Comparison of ENCODE assay signal across 1 cellular context in the genomic region with DNA sequence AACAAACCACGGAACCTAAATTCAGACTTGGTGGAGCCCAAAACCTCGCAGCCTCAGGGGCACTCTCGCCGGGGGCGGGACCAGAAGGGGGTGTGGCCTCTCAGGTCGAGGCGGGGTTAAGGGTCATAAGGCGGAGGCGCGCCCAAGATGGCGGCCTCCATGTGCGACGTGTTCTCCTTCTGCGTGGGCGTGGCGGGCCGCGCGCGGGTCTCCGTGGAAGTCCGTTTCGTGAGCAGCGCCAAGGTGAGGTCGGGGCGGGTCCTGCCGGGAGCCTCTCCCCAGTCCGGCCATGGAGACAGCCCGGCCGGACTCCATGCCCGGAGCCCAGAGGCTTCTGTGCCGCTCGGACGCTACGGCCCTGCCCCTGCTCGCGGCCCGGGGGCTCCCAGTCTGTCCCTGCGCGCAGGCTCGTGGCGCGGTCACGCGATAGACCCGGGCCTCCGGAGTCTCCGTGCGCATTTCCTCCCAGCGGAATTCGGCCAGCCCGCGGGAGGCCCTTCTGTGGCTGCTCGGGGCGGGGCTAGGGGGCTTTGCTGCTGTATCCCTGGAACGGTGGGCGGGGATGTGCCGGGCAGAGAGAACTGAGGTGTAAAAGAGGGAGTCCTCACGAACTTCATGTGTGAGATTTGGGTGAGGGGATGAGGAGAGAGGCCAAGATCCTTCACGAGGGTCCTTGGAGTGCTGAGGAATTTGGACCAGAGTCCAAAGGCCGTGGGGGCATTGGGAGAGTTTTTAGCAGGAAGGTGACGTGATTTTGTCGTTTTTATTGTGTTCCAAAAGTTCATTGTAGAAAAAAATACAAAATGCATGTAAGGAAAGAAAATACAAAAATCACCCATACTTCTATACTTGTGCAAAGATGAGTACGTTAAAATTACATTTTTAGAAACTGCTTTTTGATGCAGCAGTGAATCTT.
A peak's percentile ranks its signal among the peaks of the same experiment; 100 is the strongest.
TF ChIP-seq lines count a peak whose summit lies in the region.

A gene (plus strand): TSS at position 126 of the 916 bp plus-strand sequence. CDS start 22 bp downstream, at position 148.

TF ChIP-seq in HepG2, 621 proteins besides CTCF, POLR2A, EP300 and RAD21 (continued from another document and continues in another):
- TF ChIP-seq, protein P1, sequence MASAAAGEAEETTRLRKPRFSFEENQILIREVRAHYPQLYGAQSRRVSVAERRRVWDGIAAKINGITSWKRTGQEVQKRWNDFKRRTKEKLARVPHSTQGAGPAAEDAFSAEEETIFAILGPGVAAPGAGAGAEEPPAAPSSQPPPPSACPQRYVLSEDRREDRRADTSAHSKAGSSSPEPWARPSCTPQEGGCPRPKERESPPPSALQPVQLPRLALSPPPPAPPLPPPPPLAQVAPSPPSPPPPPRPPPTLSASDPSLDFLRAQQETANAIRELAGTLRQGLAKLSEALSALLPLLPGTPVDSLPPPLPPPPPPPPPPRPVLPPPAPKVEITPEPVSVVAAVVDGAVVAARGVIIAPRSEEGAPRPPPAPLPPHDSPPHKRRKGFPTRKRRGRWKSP (CRISPR knock-in tag; IDR thresholded peaks at IDR 0.05): no peak; the same call in 1 of the 2 replicates
- TF ChIP-seq, protein P2, sequence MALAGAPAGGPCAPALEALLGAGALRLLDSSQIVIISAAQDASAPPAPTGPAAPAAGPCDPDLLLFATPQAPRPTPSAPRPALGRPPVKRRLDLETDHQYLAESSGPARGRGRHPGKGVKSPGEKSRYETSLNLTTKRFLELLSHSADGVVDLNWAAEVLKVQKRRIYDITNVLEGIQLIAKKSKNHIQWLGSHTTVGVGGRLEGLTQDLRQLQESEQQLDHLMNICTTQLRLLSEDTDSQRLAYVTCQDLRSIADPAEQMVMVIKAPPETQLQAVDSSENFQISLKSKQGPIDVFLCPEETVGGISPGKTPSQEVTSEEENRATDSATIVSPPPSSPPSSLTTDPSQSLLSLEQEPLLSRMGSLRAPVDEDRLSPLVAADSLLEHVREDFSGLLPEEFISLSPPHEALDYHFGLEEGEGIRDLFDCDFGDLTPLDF (CRISPR knock-in tag; IDR thresholded peaks at IDR 0.05): no peak; the same call in 1 of the 2 replicates
- peak; percentile 45 for TF ChIP-seq ETV5 (CRISPR knock-in tag; IDR thresholded peaks at IDR 0.05; ENCODE audit: borderline replicate concordance)
- peak; percentile 82 for TF ChIP-seq RXRA (CRISPR knock-in tag; IDR thresholded peaks at IDR 0.05)
- TF ChIP-seq, protein P3, sequence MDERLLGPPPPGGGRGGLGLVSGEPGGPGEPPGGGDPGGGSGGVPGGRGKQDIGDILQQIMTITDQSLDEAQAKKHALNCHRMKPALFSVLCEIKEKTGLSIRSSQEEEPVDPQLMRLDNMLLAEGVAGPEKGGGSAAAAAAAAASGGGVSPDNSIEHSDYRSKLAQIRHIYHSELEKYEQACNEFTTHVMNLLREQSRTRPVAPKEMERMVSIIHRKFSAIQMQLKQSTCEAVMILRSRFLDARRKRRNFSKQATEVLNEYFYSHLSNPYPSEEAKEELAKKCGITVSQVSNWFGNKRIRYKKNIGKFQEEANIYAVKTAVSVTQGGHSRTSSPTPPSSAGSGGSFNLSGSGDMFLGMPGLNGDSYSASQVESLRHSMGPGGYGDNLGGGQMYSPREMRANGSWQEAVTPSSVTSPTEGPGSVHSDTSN (CRISPR knock-in tag; IDR thresholded peaks at IDR 0.05): no peak
- TF ChIP-seq, protein P4, sequence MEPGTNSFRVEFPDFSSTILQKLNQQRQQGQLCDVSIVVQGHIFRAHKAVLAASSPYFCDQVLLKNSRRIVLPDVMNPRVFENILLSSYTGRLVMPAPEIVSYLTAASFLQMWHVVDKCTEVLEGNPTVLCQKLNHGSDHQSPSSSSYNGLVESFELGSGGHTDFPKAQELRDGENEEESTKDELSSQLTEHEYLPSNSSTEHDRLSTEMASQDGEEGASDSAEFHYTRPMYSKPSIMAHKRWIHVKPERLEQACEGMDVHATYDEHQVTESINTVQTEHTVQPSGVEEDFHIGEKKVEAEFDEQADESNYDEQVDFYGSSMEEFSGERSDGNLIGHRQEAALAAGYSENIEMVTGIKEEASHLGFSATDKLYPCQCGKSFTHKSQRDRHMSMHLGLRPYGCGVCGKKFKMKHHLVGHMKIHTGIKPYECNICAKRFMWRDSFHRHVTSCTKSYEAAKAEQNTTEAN (CRISPR knock-in tag; conservative IDR thresholded peaks at IDR 0.05): no peak
- TF ChIP-seq KLF11 (CRISPR knock-in tag; IDR thresholded peaks at IDR 0.05): no peak
- TF ChIP-seq ZNF24 (IDR thresholded peaks at IDR 0.05): no peak; the same call in 1 of the 2 replicates
- TF ChIP-seq JUN (CRISPR knock-in tag; IDR thresholded peaks at IDR 0.05): no peak; the same call in 1 of the 2 replicates
- peak; percentile 68; the same call in 1 of the 2 replicates for TF ChIP-seq ZNF768 (CRISPR knock-in tag; IDR thresholded peaks at IDR 0.05)
- TF ChIP-seq, protein P5, sequence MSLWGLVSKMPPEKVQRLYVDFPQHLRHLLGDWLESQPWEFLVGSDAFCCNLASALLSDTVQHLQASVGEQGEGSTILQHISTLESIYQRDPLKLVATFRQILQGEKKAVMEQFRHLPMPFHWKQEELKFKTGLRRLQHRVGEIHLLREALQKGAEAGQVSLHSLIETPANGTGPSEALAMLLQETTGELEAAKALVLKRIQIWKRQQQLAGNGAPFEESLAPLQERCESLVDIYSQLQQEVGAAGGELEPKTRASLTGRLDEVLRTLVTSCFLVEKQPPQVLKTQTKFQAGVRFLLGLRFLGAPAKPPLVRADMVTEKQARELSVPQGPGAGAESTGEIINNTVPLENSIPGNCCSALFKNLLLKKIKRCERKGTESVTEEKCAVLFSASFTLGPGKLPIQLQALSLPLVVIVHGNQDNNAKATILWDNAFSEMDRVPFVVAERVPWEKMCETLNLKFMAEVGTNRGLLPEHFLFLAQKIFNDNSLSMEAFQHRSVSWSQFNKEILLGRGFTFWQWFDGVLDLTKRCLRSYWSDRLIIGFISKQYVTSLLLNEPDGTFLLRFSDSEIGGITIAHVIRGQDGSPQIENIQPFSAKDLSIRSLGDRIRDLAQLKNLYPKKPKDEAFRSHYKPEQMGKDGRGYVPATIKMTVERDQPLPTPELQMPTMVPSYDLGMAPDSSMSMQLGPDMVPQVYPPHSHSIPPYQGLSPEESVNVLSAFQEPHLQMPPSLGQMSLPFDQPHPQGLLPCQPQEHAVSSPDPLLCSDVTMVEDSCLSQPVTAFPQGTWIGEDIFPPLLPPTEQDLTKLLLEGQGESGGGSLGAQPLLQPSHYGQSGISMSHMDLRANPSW (CRISPR knock-in tag; IDR thresholded peaks at IDR 0.05; ENCODE audit: borderline replicate concordance): no peak; the same call in 1 of the 2 replicates
- TF ChIP-seq, protein P6, sequence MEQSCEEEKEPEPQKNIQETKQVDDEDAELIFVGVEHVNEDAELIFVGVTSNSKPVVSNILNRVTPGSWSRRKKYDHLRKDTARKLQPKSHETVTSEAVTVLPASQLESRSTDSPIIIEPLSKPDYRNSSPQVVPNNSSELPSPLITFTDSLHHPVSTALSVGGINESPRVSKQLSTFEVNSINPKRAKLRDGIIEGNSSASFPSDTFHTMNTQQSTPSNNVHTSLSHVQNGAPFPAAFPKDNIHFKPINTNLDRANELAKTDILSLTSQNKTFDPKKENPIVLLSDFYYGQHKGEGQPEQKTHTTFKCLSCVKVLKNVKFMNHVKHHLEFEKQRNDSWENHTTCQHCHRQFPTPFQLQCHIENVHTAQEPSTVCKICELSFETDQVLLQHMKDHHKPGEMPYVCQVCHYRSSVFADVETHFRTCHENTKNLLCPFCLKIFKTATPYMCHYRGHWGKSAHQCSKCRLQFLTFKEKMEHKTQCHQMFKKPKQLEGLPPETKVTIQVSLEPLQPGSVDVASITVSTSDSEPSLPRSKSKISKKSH (CRISPR knock-in tag; IDR thresholded peaks at IDR 0.05; ENCODE audit: borderline replicate concordance): peak; percentile 28; the same call in 1 of the 2 replicates
- peak; percentile 95 for TF ChIP-seq HIVEP1 (CRISPR knock-in tag; IDR thresholded peaks at IDR 0.05)
- no peak for TF ChIP-seq JARID2 (CRISPR knock-in tag; IDR thresholded peaks at IDR 0.05; ENCODE audit: insufficient replicate concordance)
- TF ChIP-seq SP1 (IDR thresholded peaks at IDR 0.05): no peak
- peak; percentile 95 for TF ChIP-seq SP1 (CRISPR knock-in tag; IDR thresholded peaks at IDR 0.05)
- TF ChIP-seq RBFOX2 (IDR thresholded peaks at IDR 0.05; ENCODE audit: low read depth, low read length): peak; percentile 97
- TF ChIP-seq TP53 (CRISPR knock-in tag; conservative IDR thresholded peaks at IDR 0.05): no peak; the same call in 1 of the 2 replicates
- TF ChIP-seq, protein P7, sequence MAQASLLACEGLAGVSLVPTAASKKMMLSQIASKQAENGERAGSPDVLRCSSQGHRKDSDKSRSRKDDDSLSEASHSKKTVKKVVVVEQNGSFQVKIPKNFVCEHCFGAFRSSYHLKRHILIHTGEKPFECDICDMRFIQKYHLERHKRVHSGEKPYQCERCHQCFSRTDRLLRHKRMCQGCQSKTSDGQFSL (CRISPR knock-in tag; IDR thresholded peaks at IDR 0.05): no peak
- 0 out of 2 replicates have a peak, but pooled peaks have one; percentile 76 for TF ChIP-seq MAZ (IDR thresholded peaks at IDR 0.05; ENCODE audit: borderline replicate concordance, low read depth, low read length)
- TF ChIP-seq MAZ (CRISPR knock-in tag; IDR thresholded peaks at IDR 0.05; ENCODE audit: low read depth): no peak; the same call in none of the 2 replicates
- no peak for TF ChIP-seq AKAP8 (CRISPR knock-in tag; IDR thresholded peaks at IDR 0.05)
- TF ChIP-seq, protein P8, sequence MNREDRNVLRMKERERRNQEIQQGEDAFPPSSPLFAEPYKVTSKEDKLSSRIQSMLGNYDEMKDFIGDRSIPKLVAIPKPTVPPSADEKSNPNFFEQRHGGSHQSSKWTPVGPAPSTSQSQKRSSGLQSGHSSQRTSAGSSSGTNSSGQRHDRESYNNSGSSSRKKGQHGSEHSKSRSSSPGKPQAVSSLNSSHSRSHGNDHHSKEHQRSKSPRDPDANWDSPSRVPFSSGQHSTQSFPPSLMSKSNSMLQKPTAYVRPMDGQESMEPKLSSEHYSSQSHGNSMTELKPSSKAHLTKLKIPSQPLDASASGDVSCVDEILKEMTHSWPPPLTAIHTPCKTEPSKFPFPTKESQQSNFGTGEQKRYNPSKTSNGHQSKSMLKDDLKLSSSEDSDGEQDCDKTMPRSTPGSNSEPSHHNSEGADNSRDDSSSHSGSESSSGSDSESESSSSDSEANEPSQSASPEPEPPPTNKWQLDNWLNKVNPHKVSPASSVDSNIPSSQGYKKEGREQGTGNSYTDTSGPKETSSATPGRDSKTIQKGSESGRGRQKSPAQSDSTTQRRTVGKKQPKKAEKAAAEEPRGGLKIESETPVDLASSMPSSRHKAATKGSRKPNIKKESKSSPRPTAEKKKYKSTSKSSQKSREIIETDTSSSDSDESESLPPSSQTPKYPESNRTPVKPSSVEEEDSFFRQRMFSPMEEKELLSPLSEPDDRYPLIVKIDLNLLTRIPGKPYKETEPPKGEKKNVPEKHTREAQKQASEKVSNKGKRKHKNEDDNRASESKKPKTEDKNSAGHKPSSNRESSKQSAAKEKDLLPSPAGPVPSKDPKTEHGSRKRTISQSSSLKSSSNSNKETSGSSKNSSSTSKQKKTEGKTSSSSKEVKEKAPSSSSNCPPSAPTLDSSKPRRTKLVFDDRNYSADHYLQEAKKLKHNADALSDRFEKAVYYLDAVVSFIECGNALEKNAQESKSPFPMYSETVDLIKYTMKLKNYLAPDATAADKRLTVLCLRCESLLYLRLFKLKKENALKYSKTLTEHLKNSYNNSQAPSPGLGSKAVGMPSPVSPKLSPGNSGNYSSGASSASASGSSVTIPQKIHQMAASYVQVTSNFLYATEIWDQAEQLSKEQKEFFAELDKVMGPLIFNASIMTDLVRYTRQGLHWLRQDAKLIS (CRISPR knock-in tag; IDR thresholded peaks at IDR 0.05): 0 out of 2 replicates have a peak, but pooled peaks have one; percentile 53
- no peak for TF ChIP-seq ZNF766 (CRISPR knock-in tag; IDR thresholded peaks at IDR 0.05; ENCODE audit: borderline replicate concordance)
- TF ChIP-seq ZFX (CRISPR knock-in tag; IDR thresholded peaks at IDR 0.05; ENCODE audit: low read depth): peak; percentile 89
- peak; percentile 85 for TF ChIP-seq PHF20 (CRISPR knock-in tag; IDR thresholded peaks at IDR 0.05)
- TF ChIP-seq ASH2L (IDR thresholded peaks at IDR 0.05; ENCODE audit: insufficient read length, low read depth, low read length): peak; percentile 95
- TF ChIP-seq ZNF451 (CRISPR knock-in tag; IDR thresholded peaks at IDR 0.05): 0 out of 2 replicates have a peak, but pooled peaks have one; percentile 66
- no peak; the same call in 1 of the 2 replicates for TF ChIP-seq ERF (CRISPR knock-in tag; IDR thresholded peaks at IDR 0.05)
- TF ChIP-seq, protein P9, sequence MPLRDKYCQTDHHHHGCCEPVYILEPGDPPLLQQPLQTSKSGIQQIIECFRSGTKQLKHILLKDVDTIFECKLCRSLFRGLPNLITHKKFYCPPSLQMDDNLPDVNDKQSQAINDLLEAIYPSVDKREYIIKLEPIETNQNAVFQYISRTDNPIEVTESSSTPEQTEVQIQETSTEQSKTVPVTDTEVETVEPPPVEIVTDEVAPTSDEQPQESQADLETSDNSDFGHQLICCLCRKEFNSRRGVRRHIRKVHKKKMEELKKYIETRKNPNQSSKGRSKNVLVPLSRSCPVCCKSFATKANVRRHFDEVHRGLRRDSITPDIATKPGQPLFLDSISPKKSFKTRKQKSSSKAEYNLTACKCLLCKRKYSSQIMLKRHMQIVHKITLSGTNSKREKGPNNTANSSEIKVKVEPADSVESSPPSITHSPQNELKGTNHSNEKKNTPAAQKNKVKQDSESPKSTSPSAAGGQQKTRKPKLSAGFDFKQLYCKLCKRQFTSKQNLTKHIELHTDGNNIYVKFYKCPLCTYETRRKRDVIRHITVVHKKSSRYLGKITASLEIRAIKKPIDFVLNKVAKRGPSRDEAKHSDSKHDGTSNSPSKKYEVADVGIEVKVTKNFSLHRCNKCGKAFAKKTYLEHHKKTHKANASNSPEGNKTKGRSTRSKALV (CRISPR knock-in tag; IDR thresholded peaks at IDR 0.05): peak; percentile 57; the same call in 1 of the 2 replicates
- TF ChIP-seq ZNF333 (CRISPR knock-in tag; IDR thresholded peaks at IDR 0.05; ENCODE audit: borderline replicate concordance): peak; percentile 99
- TF ChIP-seq, protein P10, sequence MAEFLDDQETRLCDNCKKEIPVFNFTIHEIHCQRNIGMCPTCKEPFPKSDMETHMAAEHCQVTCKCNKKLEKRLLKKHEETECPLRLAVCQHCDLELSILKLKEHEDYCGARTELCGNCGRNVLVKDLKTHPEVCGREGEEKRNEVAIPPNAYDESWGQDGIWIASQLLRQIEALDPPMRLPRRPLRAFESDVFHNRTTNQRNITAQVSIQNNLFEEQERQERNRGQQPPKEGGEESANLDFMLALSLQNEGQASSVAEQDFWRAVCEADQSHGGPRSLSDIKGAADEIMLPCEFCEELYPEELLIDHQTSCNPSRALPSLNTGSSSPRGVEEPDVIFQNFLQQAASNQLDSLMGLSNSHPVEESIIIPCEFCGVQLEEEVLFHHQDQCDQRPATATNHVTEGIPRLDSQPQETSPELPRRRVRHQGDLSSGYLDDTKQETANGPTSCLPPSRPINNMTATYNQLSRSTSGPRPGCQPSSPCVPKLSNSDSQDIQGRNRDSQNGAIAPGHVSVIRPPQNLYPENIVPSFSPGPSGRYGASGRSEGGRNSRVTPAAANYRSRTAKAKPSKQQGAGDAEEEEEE (CRISPR knock-in tag; IDR thresholded peaks at IDR 0.05; ENCODE audit: borderline replicate concordance): no peak
- no peak for TF ChIP-seq ISX (CRISPR knock-in tag; conservative IDR thresholded peaks at IDR 0.05)
